Comparison of ENCODE assay signal across 21 cellular contexts in the genomic region with DNA sequence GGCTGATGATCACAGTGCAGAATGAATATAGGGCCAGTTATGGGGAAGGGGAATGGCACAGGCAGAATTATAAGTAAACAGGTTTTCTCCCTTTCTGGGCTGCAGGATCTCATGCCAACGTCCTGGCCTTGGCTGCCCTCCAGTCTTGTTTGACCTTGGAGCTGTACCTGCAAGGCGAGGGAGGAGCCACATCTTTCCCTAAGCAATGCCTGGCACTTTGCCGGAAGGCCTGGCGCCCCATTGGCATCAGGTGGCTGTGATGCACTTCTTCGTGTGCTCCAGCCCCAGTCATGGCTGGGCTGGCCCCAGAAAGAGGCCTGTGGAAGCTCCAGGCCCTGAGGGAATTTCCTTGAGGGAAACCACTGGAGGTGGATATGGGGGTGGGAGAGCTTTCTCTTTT. TPM values are rescaled to one million over a fixed set of nuclear protein-coding genes. Genes with fewer than 3 reads are reported as not detected.
DNase-seq lines count a peak whose midpoint lies in the region; ATAC-seq and TF ChIP-seq lines count a peak whose summit lies in the region.
"Had no signal": no experiment of that assay in that cellular context is flagged by ENCODE, and none has a peak within 500 bp of the region (broad histone marks: within the 10 kb centered on the region; RNA-seq: fewer than 3 reads in every experiment).

No MANE protein-coding gene starts in this region.

- H3K9me3 ChIP-seq in colonic mucosa (no peaks in the 10 kb centered on the region), mucosa of descending colon (no peaks in the 10 kb centered on the region), transverse colon (no peaks in the 10 kb centered on the region)

- in situ Hi-C loops in transverse colon (cut with MboI; ENCODE audit: low pct_ligation_motif_present in 1 of 4, low pct_unique_long_range_greater_than_20kb in 1 of 4, low sequenced_read_pairs in 3 of 4) = no loop called here

- H3K36me3 ChIP-seq in colonic mucosa = no peaks in the 10 kb centered on the region
- H3K36me3 ChIP-seq in mucosa of descending colon (ENCODE audit: low read depth) = no peaks in the 10 kb centered on the region
- no peaks in the 10 kb centered on the region for H3K36me3 ChIP-seq in transverse colon
- H3K36me3 ChIP-seq: WERI-Rb-1 had no signal

- TF ChIP-seq POLR2A in transverse colon (IDR thresholded peaks at IDR 0.05) = no peak

- ATAC-seq in mucosa of descending colon = peak; percentile 91
- ATAC-seq in HG02763 (IDR thresholded peaks at IDR 0.05; ENCODE audit: unreplicated experiment) = no peak
- ATAC-seq in HG02981 (IDR thresholded peaks at IDR 0.05; ENCODE audit: unreplicated experiment) = no peak
- ATAC-seq: naive thymus-derived CD8-positive, alpha-beta T cell; SK-N-SH treated with all-trans-retinoic acid at 6 μM for 48 hours had no signal

- H3K27ac ChIP-seq in colonic mucosa (no peak overlapping the region), transverse colon (peak overlapping the region in 3 of 4 donors; percentile 27 to 57 (median 50))
- H3K27ac ChIP-seq: RWPE1, WERI-Rb-1 had no signal

- TF ChIP-seq CTCF in colonic mucosa (IDR thresholded peaks at IDR 0.05) = no peak
- no peak for TF ChIP-seq CTCF in mucosa of descending colon (IDR thresholded peaks at IDR 0.05)
- no peak for TF ChIP-seq CTCF in transverse colon (IDR thresholded peaks at IDR 0.05)

- H3K4me1 ChIP-seq in colonic mucosa (peaks cover 14% of the 10 kb centered on the region), mucosa of descending colon (ENCODE audit: low read depth) (peaks cover 17% of the 10 kb centered on the region), transverse colon (peaks cover 0 to 14% (median 3%) of the 10 kb centered on the region in 4 donors)

- intact Hi-C loops in colonic mucosa (cut with DNase I) (no loop called here), mucosa of descending colon (cut with DNase I, micrococcal nuclease) (no loop called here), transverse colon (cut with DNase I; ENCODE audit: low total_unique reads) (no loop called here)

- WGBS in transverse colon (ENCODE audit: low coverage in 1 of 2), 2 donors = 17 to 56% methylated on average over 1 to 5 of the region's 5 CpGs

- H3K27me3 ChIP-seq in colonic mucosa = no peaks in the 10 kb centered on the region
- H3K27me3 ChIP-seq in transverse colon = no peaks in the 10 kb centered on the region

- DNase-seq in NCI-H2029 (lab: John Stamatoyannopoulos, UW) (peak; percentile 68), colonic mucosa (peak; percentile 94), mucosa of descending colon (peak; percentile 86 to 94 (median 90)), transverse colon (peak; percentile 88), NCI-H82 (lab: John Stamatoyannopoulos, UW) (no peak)
- DNase-seq: activated effector memory CD4-positive, alpha-beta T cell treated with Interleukin-2 at 50 U/mL for 16 hours; activated naive CD8-positive, alpha-beta T cell treated with anti-CD3 and anti-CD28 coated beads, Interleukin-2, amount 10 ng/mL, durations not matched to agents 7 days and 5 days; AML-193; HFFc6; islet precursor cell; mesenchymal stem cell; naive thymus-derived CD8-positive, alpha-beta T cell; NCI-H1417 treated with DMSO at 0.1 percent for 48 hours; NCI-H2171; NCI-H524 treated with DMSO at 0.1 percent for 48 hours; posterior cingulate gyrus; WERI-Rb-1 had no signal

- TF ChIP-seq EP300 in transverse colon (IDR thresholded peaks at IDR 0.05; ENCODE audit: low read depth) = no peak

- H3K4me3 ChIP-seq in colonic mucosa (no peak overlapping the region), mucosa of descending colon (no peak overlapping the region), transverse colon (no peak overlapping the region)

- no peak overlapping the region for H3K9ac ChIP-seq in colonic mucosa (ENCODE audit: low read depth in 2 of 2, low read length in 2 of 2)

RNA-seq across cellular contexts. Expression of a gene that starts 16.7 kb away (rescaled TPM):
- total RNA-seq in colonic mucosa (10 to 100 TPM; 62.2 to 75.6 TPM), mucosa of descending colon (100 to 1,000 TPM in 1 of 3 donors, 10 to 100 TPM in 2; 59.7 to 159 (median 84.8) TPM), transverse colon (100 to 1,000 TPM in 2 of 4 donors, 10 to 100 TPM in 2; 46.8 to 121 (median 97.0) TPM)
